Comparison of ENCODE assay signal across 21 cellular contexts in the genomic region with DNA sequence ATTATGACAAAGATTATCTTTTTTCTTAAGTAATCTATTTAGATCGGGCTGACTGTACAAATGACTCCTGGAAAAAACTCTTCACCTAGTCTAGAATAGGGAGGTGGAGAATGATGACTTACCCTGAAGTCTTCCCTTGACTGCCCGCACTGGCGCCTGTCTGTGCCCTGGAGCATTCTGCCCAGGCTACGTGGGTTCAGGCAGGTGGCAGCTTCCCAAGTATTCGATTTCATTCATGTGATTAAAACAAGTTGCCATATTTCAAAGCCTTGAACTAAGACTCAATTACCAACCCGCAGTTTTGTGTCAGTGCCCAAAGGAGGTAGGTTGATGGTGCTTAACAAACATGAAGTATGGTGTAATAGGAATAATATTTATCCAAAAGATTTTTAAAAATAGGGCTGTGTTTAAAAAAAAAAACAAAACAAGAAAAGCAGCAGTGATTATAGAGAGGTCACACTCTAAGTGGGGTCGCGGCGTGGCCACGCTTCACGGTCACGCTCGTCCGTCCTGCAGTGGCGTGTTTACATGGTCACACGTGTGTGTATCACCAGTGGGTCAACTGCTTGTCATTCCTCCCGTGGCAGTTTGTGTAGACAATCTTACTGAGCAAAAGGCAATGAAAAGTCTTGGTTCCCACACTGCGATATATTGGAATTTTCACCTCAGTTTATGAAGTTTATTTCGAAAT. TPM values are rescaled to one million over a fixed set of nuclear protein-coding genes. Genes with fewer than 3 reads are reported as not detected.
DNase-seq lines count a peak whose midpoint lies in the region; ATAC-seq and TF ChIP-seq lines count a peak whose summit lies in the region.
"Had no signal": no experiment of that assay in that cellular context is flagged by ENCODE, and none has a peak within 500 bp of the region (broad histone marks: within the 10 kb centered on the region; RNA-seq: fewer than 3 reads in every experiment).

No MANE protein-coding gene starts in this region.

- no peak overlapping the region for H3K18ac ChIP-seq in trophoblast cell (ENCODE audit: low read length)

- H3K27me3 ChIP-seq in trophoblast cell (ENCODE audit: insufficient read depth, low read length) = no peaks in the 10 kb centered on the region
- H3K27me3 ChIP-seq: SJSA1 had no signal

- no peak overlapping the region for H4K8ac ChIP-seq in trophoblast cell (ENCODE audit: low read depth, low read length)

- POLR2A ChIA-PET in RWPE1 (lab: Yijun Ruan, JAX; ENCODE audit: low non-redundant PET) = no interaction called here

- CTCF ChIA-PET in RWPE1 (lab: Yijun Ruan, JAX) = no interaction called here

- H3K27ac ChIP-seq in RWPE1 (peak overlapping the region; percentile 6; the same call in 1 of the 2 replicates), epithelial cell of prostate (peak overlapping the region; percentile 58), trophoblast cell (ENCODE audit: low read depth, low read length) (no peak overlapping the region)
- H3K27ac ChIP-seq: GM23248, SJSA1 had no signal

- no peak for DNase-seq in RWPE1 (ENCODE audit: low spot score)
- DNase-seq in epithelial cell of prostate (ENCODE audit: low read depth, low spot score) = no peak
- DNase-seq in trophoblast cell = peak; percentile 94 to 95
- DNase-seq in SIG-M5 (lab: John Stamatoyannopoulos, UW) = no peak
- DNase-seq in NOMO-1 treated with dmso at 0.1 percent for 144 hours (lab: John Stamatoyannopoulos, UW; ENCODE audit: unreplicated experiment) = no peak
- DNase-seq: CD4-positive, CD25-positive, alpha-beta regulatory T cell; EL; GF-D8; GM23248; H9; HFFc6; KG1; NCI-H1105; NCI-H146; NCI-H2029; NCI-H226; NCI-H510A treated with DMSO at 0.1 percent for 48 hours; NCI-H748 treated with DMSO at 0.1 percent for 48 hours had no signal

- no peak overlapping the region for H2BK12ac ChIP-seq in trophoblast cell (ENCODE audit: low read length)

- peaks cover 4 to 7% of the 10 kb centered on the region in 2 experiments for H3K4me1 ChIP-seq in trophoblast cell (ENCODE audit: control insufficient read depth in 1 of 2, insufficient read depth in 2 of 2, low read length in 2 of 2)
- H3K4me1 ChIP-seq: SJSA1 had no signal

- no peak overlapping the region for H2BK5ac ChIP-seq in trophoblast cell (ENCODE audit: low read depth, low read length, poor library complexity)

- peak; percentile 19 for TF ChIP-seq POLR2A in GM19099 (IDR thresholded peaks at IDR 0.05; ENCODE audit: extremely low read depth, insufficient read length, low read depth)

- no peak overlapping the region for H2AK5ac ChIP-seq in trophoblast cell (ENCODE audit: low read length)

- no peak overlapping the region for H2BK120ac ChIP-seq in trophoblast cell (ENCODE audit: insufficient read depth, low read length, poor library complexity)

- no peak for TF ChIP-seq CTCF in RWPE1 (conservative IDR thresholded peaks at IDR 0.05; ENCODE audit: low read depth)

- no peak overlapping the region for H3K14ac ChIP-seq in trophoblast cell (ENCODE audit: low read length)

- H2AFZ ChIP-seq in trophoblast cell (ENCODE audit: insufficient read depth, low read length, poor library complexity) = no peak overlapping the region
- H2AFZ ChIP-seq: GM23248 had no signal

- peaks cover 2% of the 10 kb centered on the region for H3K9me3 ChIP-seq in trophoblast cell (ENCODE audit: insufficient read depth, low read depth, low read length)
- H3K9me3 ChIP-seq: SJSA1 had no signal

- H3K9ac ChIP-seq in trophoblast cell (ENCODE audit: low read length) = no peak overlapping the region
- H3K9ac ChIP-seq: GM23248 had no signal

- no peak overlapping the region for H3K4me3 ChIP-seq in trophoblast cell (ENCODE audit: low read depth, low read length)
- H3K4me3 ChIP-seq: GM23248, SJSA1 had no signal

- H3K79me1 ChIP-seq in trophoblast cell (ENCODE audit: low read length) = no peaks in the 10 kb centered on the region

- H3K36me3 ChIP-seq in trophoblast cell (ENCODE audit: control insufficient read depth in 1 of 2, insufficient read depth in 2 of 2, low read length in 2 of 2) = peaks cover 22 to 31% of the 10 kb centered on the region in 2 experiments

- no peak overlapping the region for H3K4ac ChIP-seq in trophoblast cell (ENCODE audit: low read depth, low read length)

- no peak overlapping the region for H4K91ac ChIP-seq in trophoblast cell (ENCODE audit: low read depth, low read length)

- no peak overlapping the region for H4K12ac ChIP-seq in trophoblast cell (ENCODE audit: low read depth, low read length)

- no CpG with 5 or more reads among the region's 19 CpGs for WGBS in trophoblast cell (ENCODE audit: extremely low coverage, insufficient coverage, insufficient read length)

- no peak for ATAC-seq in HG03521 (IDR thresholded peaks at IDR 0.05; ENCODE audit: unreplicated experiment)

- H3K4me2 ChIP-seq in trophoblast cell (ENCODE audit: low read length) = no peak overlapping the region

- no peaks in the 10 kb centered on the region for H3K79me2 ChIP-seq in trophoblast cell (ENCODE audit: control insufficient read depth, insufficient read depth, low read length, poor library complexity)

- no peak overlapping the region for H3K23ac ChIP-seq in trophoblast cell (ENCODE audit: low read length)

RNA-seq across cellular contexts. Expression of a gene that starts 10.8 kb away (rescaled TPM):
- polyA plus RNA-seq in trophoblast cell (2013) = 182 and 192 TPM in 2 replicates

Comparison
In these comparisons a context has a peak if more than half of its experiments do, and no peak if none do; other contexts are left out.
1. DNase-seq: peak in trophoblast cell (2 of 2); none in RWPE1 (single experiment), epithelial cell of prostate (single experiment), SIG-M5 (single experiment) and NOMO-1 treated with dmso at 0.1 percent for 144 hours (single experiment).